12 cellular contexts compared by ENCODE assay signal in the genomic region with DNA sequence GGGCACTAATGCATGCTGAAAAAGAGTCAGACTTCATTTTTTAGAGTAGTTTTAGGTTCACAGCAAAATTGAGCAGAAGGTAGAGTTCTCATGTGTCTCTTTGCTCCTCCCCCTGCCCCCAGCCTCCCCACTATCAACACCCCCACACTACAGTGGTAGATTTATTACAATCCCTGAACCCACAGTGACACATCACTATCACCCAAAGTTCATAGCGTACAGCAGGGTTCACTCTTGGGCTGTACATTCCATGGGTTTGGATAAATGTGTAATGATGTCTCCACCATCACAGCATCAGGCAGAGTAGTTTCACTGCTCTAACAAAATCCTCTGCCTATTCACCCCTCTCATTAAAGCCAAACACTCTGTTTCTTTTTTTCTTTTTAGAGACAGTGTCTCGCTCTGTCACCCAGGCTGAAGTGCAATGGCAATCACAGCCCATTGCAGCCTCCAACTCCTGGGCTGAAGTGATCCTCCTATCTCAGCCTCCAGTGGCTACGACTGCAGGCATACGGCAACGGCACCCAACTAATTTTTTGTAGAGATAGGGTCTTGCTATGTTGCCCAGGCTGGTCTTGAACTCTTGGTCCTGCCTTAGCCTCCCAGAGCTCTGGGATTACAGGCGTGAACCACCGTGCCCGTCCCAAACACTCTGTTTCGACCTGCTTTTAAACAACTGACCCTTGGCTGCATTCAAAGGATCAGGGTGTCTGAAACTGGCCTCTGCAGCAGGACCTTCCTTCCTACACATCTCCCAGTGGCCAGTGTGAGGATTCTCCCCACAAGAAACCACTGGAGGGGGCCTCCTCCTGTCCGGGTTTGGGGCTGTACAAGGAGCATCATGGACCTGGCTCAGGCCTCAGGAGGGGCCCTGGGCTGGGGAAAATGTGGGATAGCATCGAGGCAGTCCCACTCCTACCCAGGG. TPM values are rescaled to one million over a fixed set of nuclear protein-coding genes. Genes with fewer than 3 reads are reported as not detected.
DNase-seq lines count a peak whose midpoint lies in the region; ATAC-seq and TF ChIP-seq lines count a peak whose summit lies in the region.
"Had no signal": no experiment of that assay in that cellular context is flagged by ENCODE, and none has a peak within 500 bp of the region (broad histone marks: within the 10 kb centered on the region; RNA-seq: fewer than 3 reads in every experiment).

No MANE protein-coding gene starts in this region.

- no peak for ATAC-seq in left ventricle myocardium superior

- H3K27ac ChIP-seq in right atrium auricular region (peak overlapping the region; percentile 81 to 88), muscle layer of colon (ENCODE audit: low read depth, low read length) (peak overlapping the region; percentile 66)

- in situ Hi-C loops in HAP-1 (cut with MboI; ENCODE audit: low sequenced_read_pairs) (no loop called here), G401 (cut with HindIII; ENCODE audit: low sequenced_read_pairs) (no loop called here)

- H3K27me3 ChIP-seq in right atrium auricular region (no peaks in the 10 kb centered on the region), muscle layer of colon (ENCODE audit: control insufficient read depth in 1 of 2, insufficient read depth in 2 of 2, low read length in 2 of 2) (no peaks in the 10 kb centered on the region), HAP-1 (ENCODE audit: low read depth) (no peaks in the 10 kb centered on the region)

- peaks cover 35% of the 10 kb centered on the region for H3K36me3 Mint-ChIP-seq in dendritic cell treated with granulocyte-macrophage colony-stimulating factor and Interleukin-4, amounts not matched to agents 40 ng/mL and 50 ng/mL, for 4 days (ENCODE audit: low read depth)

- H3K36me3 ChIP-seq in right atrium auricular region: peaks cover 6% of the 10 kb centered on the region
- peaks cover 5% of the 10 kb centered on the region for H3K36me3 ChIP-seq in muscle layer of colon (ENCODE audit: insufficient read depth, low read length)
- no peaks in the 10 kb centered on the region for H3K36me3 ChIP-seq in HAP-1 (replicated peaks)

- no peak for DNase-seq in right atrium auricular region (ENCODE audit: low spot score)
- DNase-seq in left ventricle myocardium superior: no peak
- no peak for DNase-seq in HuH-7 (ENCODE audit: low spot score)
- no peak for DNase-seq in HAP-1 (ENCODE audit: low spot score in 2 of 2)
- no peak for DNase-seq in NCI-H187 (lab: John Stamatoyannopoulos, UW)
- no peak for DNase-seq in G401 (ENCODE audit: low spot score)
- DNase-seq: activated B cell treated with CpG ODN at 0.5 μM for 24 hours; CD4-positive, alpha-beta T cell; NCI-H2081 treated with DMSO at 0.1 percent for 48 hours had no signal

- H3K4me1 ChIP-seq in right atrium auricular region (peaks cover 0 to 32% of the 10 kb centered on the region in 2 donors), muscle layer of colon (ENCODE audit: insufficient read depth, low read length) (peaks cover 8% of the 10 kb centered on the region), HAP-1 (peaks cover 4% of the 10 kb centered on the region)

- H3K9me3 ChIP-seq in right atrium auricular region (no peaks in the 10 kb centered on the region), muscle layer of colon (ENCODE audit: low read length) (no peaks in the 10 kb centered on the region), HAP-1 (no peaks in the 10 kb centered on the region)

- intact Hi-C loops in left ventricle myocardium superior (cut with micrococcal nuclease): no loop called here
- intact Hi-C loops in dendritic cell treated with granulocyte-macrophage colony-stimulating factor and Interleukin-4, amounts not matched to agents 40 ng/mL and 50 ng/mL, for 4 days (cut with micrococcal nuclease): no loop called here

- H3K4me3 ChIP-seq in right atrium auricular region: peak overlapping the region in 1 of 2 donors; percentile 60
- H3K4me3 ChIP-seq in muscle layer of colon (ENCODE audit: low read depth in 1 of 2, low read length in 2 of 2): peak overlapping the region in 1 of 2 donors; percentile 53
- no peak overlapping the region for H3K4me3 ChIP-seq in HAP-1

- no peaks in the 10 kb centered on the region for H3K27me3 Mint-ChIP-seq in dendritic cell treated with granulocyte-macrophage colony-stimulating factor and Interleukin-4, amounts not matched to agents 40 ng/mL and 50 ng/mL, for 4 days

- H3K9me3 Mint-ChIP-seq in dendritic cell treated with granulocyte-macrophage colony-stimulating factor and Interleukin-4, amounts not matched to agents 40 ng/mL and 50 ng/mL, for 4 days: no peaks in the 10 kb centered on the region
- H3K9me3 Mint-ChIP-seq: activated B cell treated with CpG ODN at 0.5 μM for 24 hours; CD4-positive, alpha-beta T cell had no signal

- no peak for TF ChIP-seq CTCF in right atrium auricular region (IDR thresholded peaks at IDR 0.05)

- H3K4me1 Mint-ChIP-seq in dendritic cell treated with granulocyte-macrophage colony-stimulating factor and Interleukin-4, amounts not matched to agents 40 ng/mL and 50 ng/mL, for 4 days (ENCODE audit: low read depth): peaks cover 60% of the 10 kb centered on the region

- H3K9ac ChIP-seq in muscle layer of colon (ENCODE audit: low read length): peak overlapping the region; percentile 49

- peak overlapping the region; percentile 89 for H3K27ac Mint-ChIP-seq in dendritic cell treated with granulocyte-macrophage colony-stimulating factor and Interleukin-4, amounts not matched to agents 40 ng/mL and 50 ng/mL, for 4 days
- H3K27ac Mint-ChIP-seq: activated B cell treated with CpG ODN at 0.5 μM for 24 hours had no signal

- peak overlapping the region; percentile 76 for H3K4me3 Mint-ChIP-seq in dendritic cell treated with granulocyte-macrophage colony-stimulating factor and Interleukin-4, amounts not matched to agents 40 ng/mL and 50 ng/mL, for 4 days
- H3K4me3 Mint-ChIP-seq: CD4-positive, alpha-beta T cell had no signal

RNA-seq across cellular contexts. Expression of a gene that starts 4.2 kb away (rescaled TPM):
- total RNA-seq in right atrium auricular region: 1 to 10 TPM; 1.3 to 4.7 TPM
- total RNA-seq in left ventricle myocardium superior: 1.1 TPM
- total RNA-seq in G401 (2014; rRNA removed; shearing (Covaris generic)): 0.10 and 0.18 TPM in 2 replicates

RNA-seq across cellular contexts. Expression of a gene that starts 13.1 kb away (rescaled TPM):
- total RNA-seq in right atrium auricular region (1,000 to 10,000 TPM; 2,265 to 2,787 TPM), left ventricle myocardium superior (2,305 TPM)
- total RNA-seq in G401 (2014; rRNA removed; shearing (Covaris generic)): 588 and 699 TPM in 2 replicates

RNA-seq across cellular contexts. Expression of a gene that starts 37.0 kb away (rescaled TPM):
- 10 to 100 TPM in 1 of 2 donors, 1 to 10 TPM in 1; 4.3 to 16.8 TPM for total RNA-seq in right atrium auricular region
- 11.1 TPM for total RNA-seq in left ventricle myocardium superior
- total RNA-seq in G401 (2014; rRNA removed; shearing (Covaris generic)): 12.4 and 19.0 TPM in 2 replicates
- total RNA-seq: activated B cell treated with CpG ODN at 0.5 μM for 24 hours; CD4-positive, alpha-beta T cell; mononuclear cell had no signal
